In genomic region chr6:3913077-3913957, GRCh38 we compare ENCODE assay signal across 1 cellular context.
A peak's percentile ranks its signal among the peaks of the same experiment; 100 is the strongest.
TF ChIP-seq lines count a peak whose summit lies in the region.

No MANE protein-coding gene starts in this region.

TF ChIP-seq in HepG2, 621 proteins besides CTCF, POLR2A, EP300 and RAD21 (continued from another document and continues in another):
- TF ChIP-seq ZNF512 (CRISPR knock-in tag; IDR thresholded peaks at IDR 0.05) (no peak), ZNF224 (CRISPR knock-in tag; IDR thresholded peaks at IDR 0.05) (no peak), KDM1A (CRISPR knock-in tag; IDR thresholded peaks at IDR 0.05) (no peak), RBAK (CRISPR knock-in tag; IDR thresholded peaks at IDR 0.05) (no peak), ZSCAN22 (CRISPR knock-in tag; IDR thresholded peaks at IDR 0.05) (no peak), ZSCAN21 (CRISPR knock-in tag; IDR thresholded peaks at IDR 0.05; ENCODE audit: borderline replicate concordance) (no peak), MAZ (IDR thresholded peaks at IDR 0.05; ENCODE audit: borderline replicate concordance, low read depth, low read length) (no peak), MAZ (CRISPR knock-in tag; IDR thresholded peaks at IDR 0.05; ENCODE audit: low read depth) (no peak), ELF4 (CRISPR knock-in tag; IDR thresholded peaks at IDR 0.05; ENCODE audit: borderline replicate concordance) (0 out of 2 replicates have a peak, but pooled peaks have one; percentile 48), NR2F6 (IDR thresholded peaks at IDR 0.05) (peak; percentile 84), NR2F6 (CRISPR knock-in tag; IDR thresholded peaks at IDR 0.05) (peak; percentile 72), ARID2 (CRISPR knock-in tag; IDR thresholded peaks at IDR 0.05; ENCODE audit: borderline replicate concordance) (0 out of 2 replicates have a peak, but pooled peaks have one; percentile 68), ZNF577 (CRISPR knock-in tag; IDR thresholded peaks at IDR 0.05; ENCODE audit: borderline replicate concordance, low read depth) (no peak), SIN3B (IDR thresholded peaks at IDR 0.05; ENCODE audit: low read length) (no peak), ONECUT2 (CRISPR knock-in tag; IDR thresholded peaks at IDR 0.05) (0 out of 2 replicates have a peak, but pooled peaks have one; percentile 32), ZNF576 (CRISPR knock-in tag; IDR thresholded peaks at IDR 0.05) (no peak), RERE (CRISPR knock-in tag; IDR thresholded peaks at IDR 0.05; ENCODE audit: low read depth) (peak; percentile 82), PATZ1 (CRISPR knock-in tag; IDR thresholded peaks at IDR 0.05) (0 out of 2 replicates have a peak, but pooled peaks have one; percentile 21), SKI (IDR thresholded peaks at IDR 0.05; ENCODE audit: partially characterized antibody) (no peak), ZNF33B (CRISPR knock-in tag; IDR thresholded peaks at IDR 0.05) (0 out of 2 replicates have a peak, but pooled peaks have one; percentile 20), PCBP1 (IDR thresholded peaks at IDR 0.05; ENCODE audit: borderline replicate concordance, low read depth, low read length) (no peak), ZNF768 (CRISPR knock-in tag; IDR thresholded peaks at IDR 0.05) (no peak), SETDB1 (CRISPR knock-in tag; IDR thresholded peaks at IDR 0.05; ENCODE audit: borderline replicate concordance) (no peak), ZNF850 (CRISPR knock-in tag; conservative IDR thresholded peaks at IDR 0.05) (no peak), TEF (CRISPR knock-in tag; IDR thresholded peaks at IDR 0.05) (no peak; the same call in 1 of the 2 replicates), TFE3 (CRISPR knock-in tag; IDR thresholded peaks at IDR 0.05) (peak; percentile 98), SAFB2 (CRISPR knock-in tag; IDR thresholded peaks at IDR 0.05; ENCODE audit: borderline replicate concordance, low read depth) (peak; percentile 26; the same call in 1 of the 2 replicates), MAFG (CRISPR knock-in tag; IDR thresholded peaks at IDR 0.05) (peak; percentile 69; the same call in 1 of the 2 replicates), ZMAT5 (CRISPR knock-in tag; IDR thresholded peaks at IDR 0.05; ENCODE audit: borderline replicate concordance, low read depth) (no peak), ZNF569 (CRISPR knock-in tag; IDR thresholded peaks at IDR 0.05; ENCODE audit: borderline replicate concordance) (0 out of 2 replicates have a peak, but pooled peaks have one; percentile 46), ZNF616 (CRISPR knock-in tag; IDR thresholded peaks at IDR 0.05; ENCODE audit: low read depth) (no peak), PAWR (CRISPR knock-in tag; IDR thresholded peaks at IDR 0.05; ENCODE audit: borderline replicate concordance) (no peak), SALL2 (CRISPR knock-in tag; IDR thresholded peaks at IDR 0.05) (no peak), ZNF556 (CRISPR knock-in tag; IDR thresholded peaks at IDR 0.05; ENCODE audit: borderline replicate concordance) (peak; percentile 45; the same call in 1 of the 2 replicates), IKZF1 (IDR thresholded peaks at IDR 0.05) (no peak), HINFP (CRISPR knock-in tag; IDR thresholded peaks at IDR 0.05; ENCODE audit: low read depth) (no peak), ZFP36L2 (CRISPR knock-in tag; IDR thresholded peaks at IDR 0.05) (no peak), KLF13 (CRISPR knock-in tag; IDR thresholded peaks at IDR 0.05) (no peak), ZNF12 (CRISPR knock-in tag; IDR thresholded peaks at IDR 0.05) (no peak), ETV5 (CRISPR knock-in tag; IDR thresholded peaks at IDR 0.05; ENCODE audit: borderline replicate concordance) (peak; percentile 62; the same call in 1 of the 2 replicates), ZNF570 (CRISPR knock-in tag; IDR thresholded peaks at IDR 0.05; ENCODE audit: borderline replicate concordance) (no peak)
- TF ChIP-seq, protein P1, sequence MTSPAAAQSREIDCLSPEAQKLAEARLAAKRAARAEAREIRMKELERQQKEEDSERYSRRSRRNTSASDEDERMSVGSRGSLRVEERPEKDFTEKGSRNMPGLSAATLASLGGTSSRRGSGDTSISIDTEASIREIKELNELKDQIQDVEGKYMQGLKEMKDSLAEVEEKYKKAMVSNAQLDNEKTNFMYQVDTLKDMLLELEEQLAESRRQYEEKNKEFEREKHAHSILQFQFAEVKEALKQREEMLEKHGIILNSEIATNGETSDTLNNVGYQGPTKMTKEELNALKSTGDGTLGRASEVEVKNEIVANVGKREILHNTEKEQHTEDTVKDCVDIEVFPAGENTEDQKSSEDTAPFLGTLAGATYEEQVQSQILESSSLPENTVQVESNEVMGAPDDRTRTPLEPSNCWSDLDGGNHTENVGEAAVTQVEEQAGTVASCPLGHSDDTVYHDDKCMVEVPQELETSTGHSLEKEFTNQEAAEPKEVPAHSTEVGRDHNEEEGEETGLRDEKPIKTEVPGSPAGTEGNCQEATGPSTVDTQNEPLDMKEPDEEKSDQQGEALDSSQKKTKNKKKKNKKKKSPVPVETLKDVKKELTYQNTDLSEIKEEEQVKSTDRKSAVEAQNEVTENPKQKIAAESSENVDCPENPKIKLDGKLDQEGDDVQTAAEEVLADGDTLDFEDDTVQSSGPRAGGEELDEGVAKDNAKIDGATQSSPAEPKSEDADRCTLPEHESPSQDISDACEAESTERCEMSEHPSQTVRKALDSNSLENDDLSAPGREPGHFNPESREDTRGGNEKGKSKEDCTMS (CRISPR knock-in tag; conservative IDR thresholded peaks at IDR 0.05): no peak
- TF ChIP-seq, protein P2, sequence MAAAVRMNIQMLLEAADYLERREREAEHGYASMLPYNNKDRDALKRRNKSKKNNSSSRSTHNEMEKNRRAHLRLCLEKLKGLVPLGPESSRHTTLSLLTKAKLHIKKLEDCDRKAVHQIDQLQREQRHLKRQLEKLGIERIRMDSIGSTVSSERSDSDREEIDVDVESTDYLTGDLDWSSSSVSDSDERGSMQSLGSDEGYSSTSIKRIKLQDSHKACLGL (CRISPR knock-in tag; IDR thresholded peaks at IDR 0.05): no peak
- TF ChIP-seq, protein P3, sequence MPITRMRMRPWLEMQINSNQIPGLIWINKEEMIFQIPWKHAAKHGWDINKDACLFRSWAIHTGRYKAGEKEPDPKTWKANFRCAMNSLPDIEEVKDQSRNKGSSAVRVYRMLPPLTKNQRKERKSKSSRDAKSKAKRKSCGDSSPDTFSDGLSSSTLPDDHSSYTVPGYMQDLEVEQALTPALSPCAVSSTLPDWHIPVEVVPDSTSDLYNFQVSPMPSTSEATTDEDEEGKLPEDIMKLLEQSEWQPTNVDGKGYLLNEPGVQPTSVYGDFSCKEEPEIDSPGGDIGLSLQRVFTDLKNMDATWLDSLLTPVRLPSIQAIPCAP (CRISPR knock-in tag; IDR thresholded peaks at IDR 0.05; ENCODE audit: low read depth): no peak
- TF ChIP-seq, protein P4, sequence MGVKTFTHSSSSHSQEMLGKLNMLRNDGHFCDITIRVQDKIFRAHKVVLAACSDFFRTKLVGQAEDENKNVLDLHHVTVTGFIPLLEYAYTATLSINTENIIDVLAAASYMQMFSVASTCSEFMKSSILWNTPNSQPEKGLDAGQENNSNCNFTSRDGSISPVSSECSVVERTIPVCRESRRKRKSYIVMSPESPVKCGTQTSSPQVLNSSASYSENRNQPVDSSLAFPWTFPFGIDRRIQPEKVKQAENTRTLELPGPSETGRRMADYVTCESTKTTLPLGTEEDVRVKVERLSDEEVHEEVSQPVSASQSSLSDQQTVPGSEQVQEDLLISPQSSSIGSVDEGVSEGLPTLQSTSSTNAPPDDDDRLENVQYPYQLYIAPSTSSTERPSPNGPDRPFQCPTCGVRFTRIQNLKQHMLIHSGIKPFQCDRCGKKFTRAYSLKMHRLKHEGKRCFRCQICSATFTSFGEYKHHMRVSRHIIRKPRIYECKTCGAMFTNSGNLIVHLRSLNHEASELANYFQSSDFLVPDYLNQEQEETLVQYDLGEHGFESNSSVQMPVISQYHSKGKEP (CRISPR knock-in tag; IDR thresholded peaks at IDR 0.05): no peak
